Comparison of ENCODE assay signal across 23 cellular contexts in genomic region chr3:29415824-29416223, GRCh38.
A peak's percentile ranks its signal among the peaks of the same experiment; 100 is the strongest.
DNase-seq lines count a peak whose midpoint lies in the region; ATAC-seq, FAIRE-seq and TF ChIP-seq lines count a peak whose summit lies in the region.
"Had no signal": no experiment of that assay in that cellular context is flagged by ENCODE, and none has a peak within 500 bp of the region (broad histone marks: within the 10 kb centered on the region; RNA-seq: fewer than 3 reads in every experiment).

No MANE protein-coding gene starts in this region.

- H2AFZ ChIP-seq in GM12878 (ENCODE audit: control insufficient read depth, low read depth, low read length) (no peak overlapping the region), fibroblast of lung (ENCODE audit: low read length) (no peak overlapping the region)

- DNase-seq in AG08396 (ENCODE audit: low spot score) (peak; percentile 7), HT1080 (ENCODE audit: low read depth) (peak; percentile 20), GM12878 (ENCODE audit: low read depth, low spot score) (no peak), fibroblast of lung (ENCODE audit: low read depth in 2 of 2) (peak; percentile 31 to 44), NCI-H1092 (lab: John Stamatoyannopoulos, UW) (no peak)
- no peak for DNase-seq in stimulated activated naive CD4-positive, alpha-beta T cell (lab: John Stamatoyannopoulos, UW)
- DNase-seq: 8988T; BE2C; CD4-positive, alpha-beta T cell; DMS153; MG63; NCI-H1092 treated with DMSO at 0.1 percent for 48 hours; NCI-H146; NCI-H2081; NCI-H446 treated with DMSO at 0.1 percent for 48 hours; NCI-H748 treated with DMSO at 0.1 percent for 48 hours; NK-92 treated with Interleukin-12 subunit alpha and Interleukin-12 subunit beta, amount 100 ng/mL, for 24 hours; OCI-M1; SHP77 treated with DMSO at 0.1 percent for 48 hours had no signal

- TF ChIP-seq RAD21 in GM12878 (IDR thresholded peaks at IDR 0.05; ENCODE audit: insufficient read depth, low read depth, low read length): no peak

- no TSS peak for BruUV-seq in GM12878 (replicated peaks; lab: Mats Ljungman, UMichigan)

- H3K27ac ChIP-seq in GM12878 (ENCODE audit: control insufficient read depth, insufficient read depth) (no peak overlapping the region), fibroblast of lung (ENCODE audit: insufficient read depth, low read length) (no peak overlapping the region)

- in situ Hi-C loops in GM12878 (cut with MboI): no loop called here

- H3K36me3 ChIP-seq in GM12878 (ENCODE audit: control insufficient read depth in 2 of 2, insufficient read depth in 2 of 2, low read length in 1 of 2) (no peaks in the 10 kb centered on the region), fibroblast of lung (ENCODE audit: control insufficient read depth, insufficient read depth, low read length) (no peaks in the 10 kb centered on the region)
- H3K36me3 ChIP-seq: BE2C, MG63 had no signal

- intact Hi-C loops in GM12878 (cut with micrococcal nuclease; ENCODE audit: unreplicated experiment): no loop called here

- H3K79me2 ChIP-seq in GM12878 (ENCODE audit: control insufficient read depth, insufficient read depth, low read length): no peaks in the 10 kb centered on the region
- no peaks in the 10 kb centered on the region for H3K79me2 ChIP-seq in fibroblast of lung (ENCODE audit: control insufficient read depth, insufficient read depth, low read length)

- CTCF ChIA-PET in GM12878 (lab: Yijun Ruan, JAX): interaction anchor here (1.1 kb wide), 1 partner anchor 9 kb away, joined by 3 read pairs; no protein-coding TSS in a partner anchor

- peak; percentile 56 for FAIRE-seq in GM12878 (lab: Jason Lieb, UNC)
- FAIRE-seq: GM12891 had no signal

- ATAC-seq in GM12878 (no peak), HG02840 (IDR thresholded peaks at IDR 0.05; ENCODE audit: low FRiP score, unreplicated experiment) (no peak), GM21576 (IDR thresholded peaks at IDR 0.05; ENCODE audit: unreplicated experiment) (no peak)

- H4K20me1 ChIP-seq in GM12878 (ENCODE audit: control insufficient read depth, insufficient read depth) (no peaks in the 10 kb centered on the region), fibroblast of lung (ENCODE audit: control insufficient read depth, extremely low read depth, insufficient read depth, low read length) (no peaks in the 10 kb centered on the region)

- 39% methylated on average over 2 of the region's 2 CpGs for WGBS in GM12878 (ENCODE audit: insufficient coverage, insufficient replicate concordance, low lambda C conversion rate, missing lambda C conversion rate)

- H3K4me2 ChIP-seq in GM12878 (ENCODE audit: control insufficient read depth, insufficient read depth) (no peak overlapping the region), fibroblast of lung (ENCODE audit: extremely low read depth, insufficient read depth, low read length) (no peak overlapping the region)
- H3K4me2 ChIP-seq: SK-N-SH had no signal

- H3K4me1 ChIP-seq in GM12878 (ENCODE audit: control insufficient read depth, insufficient read depth, low read length) (no peaks in the 10 kb centered on the region), fibroblast of lung (ENCODE audit: control insufficient read depth, extremely low read depth, insufficient read depth, low read length) (peaks cover 9% of the 10 kb centered on the region)

- H3K27me3 ChIP-seq in GM12878 (replicated peaks in 1 of 2; ENCODE audit: control insufficient read depth in 2 of 2, insufficient read depth in 2 of 2, low read length in 1 of 2) (no peaks in the 10 kb centered on the region), fibroblast of lung (ENCODE audit: control insufficient read depth, insufficient read depth, low read length) (no peaks in the 10 kb centered on the region)
- H3K27me3 ChIP-seq: BE2C, MG63 had no signal

- H3K9me3 ChIP-seq in GM12878 (replicated peaks; ENCODE audit: control insufficient read depth, insufficient read depth, low read length): no peaks in the 10 kb centered on the region
- no peaks in the 10 kb centered on the region for H3K9me3 ChIP-seq in fibroblast of lung (ENCODE audit: control insufficient read depth, insufficient read depth, low read depth, low read length)
- H3K9me3 ChIP-seq: BE2C, MG63, SK-N-SH had no signal

- SMC1A ChIA-PET in GM12878 (lab: Charles Lee; ENCODE audit: uncharacterized antibody, unreplicated experiment): interaction anchor here (1.2 to 1.4 kb wide), 4 partner anchors 14 to 46 kb away, joined by 4 to 8 read pairs (median 4); no protein-coding TSS in a partner anchor

- no peak overlapping the region for H3K9ac ChIP-seq in GM12878 (ENCODE audit: control insufficient read depth, insufficient read depth, low read length)
- no peak overlapping the region for H3K9ac ChIP-seq in fibroblast of lung (ENCODE audit: insufficient read depth, low read length)
- H3K9ac ChIP-seq: SK-N-SH had no signal

- H3K4me3 ChIP-seq in GM12878 (no peak overlapping the region), fibroblast of lung (replicated peaks in 1 of 4; ENCODE audit: control extremely low read depth in 1 of 4, insufficient read depth in 1 of 4, low read depth in 3 of 4, low read length in 4 of 4) (no peak overlapping the region)
- H3K4me3 ChIP-seq: MG63 had no signal

- RAD21 ChIA-PET in GM12878 (lab: Charles Lee; ENCODE audit: unreplicated experiment): interaction anchor here (0.8 to 1.9 kb wide), 2 partner anchors 11 to 19 kb away, joined by 3 to 9 read pairs; no protein-coding TSS in a partner anchor

- TF ChIP-seq POLR2A in GM12878 (IDR thresholded peaks at IDR 0.05; ENCODE audit: low read depth, low read length): no peak

- POLR2A ChIA-PET in GM12878 (lab: Charles Lee): no interaction called here

- no peak for TF ChIP-seq CTCF in GM12878 (IDR thresholded peaks at IDR 0.05 in 2 of 3, conservative IDR thresholded peaks at IDR 0.05 in 1 of 3; ENCODE audit: control insufficient read depth in 2 of 3, extremely low read depth in 1 of 3, insufficient read depth in 1 of 3, low read depth in 3 of 3, low read length in 3 of 3)
- TF ChIP-seq CTCF in fibroblast of lung (conservative IDR thresholded peaks at IDR 0.05 in 1 of 2, IDR thresholded peaks at IDR 0.05 in 1 of 2; ENCODE audit: low read depth in 1 of 2, low read length in 2 of 2): no peak

- no peak for TF ChIP-seq EP300 in GM12878 (IDR thresholded peaks at IDR 0.05; ENCODE audit: borderline replicate concordance in 1 of 2, control insufficient read depth in 1 of 2, low read depth in 2 of 2, low read length in 2 of 2)

TF ChIP-seq in GM12878, 131 proteins besides CTCF, POLR2A, EP300 and RAD21 (continues in another document):
- TF ChIP-seq ATF2 (IDR thresholded peaks at IDR 0.05; ENCODE audit: low read length) (no peak), SIN3A (IDR thresholded peaks at IDR 0.05; ENCODE audit: low read depth, low read length) (no peak), JUND (IDR thresholded peaks at IDR 0.05; ENCODE audit: low read depth, low read length) (no peak), MYC (IDR thresholded peaks at IDR 0.05; ENCODE audit: insufficient read depth, insufficient read length, insufficient replicate concordance, low read length, severe bottlenecking) (no peak), PRDM15 (CRISPR knock-in tag; IDR thresholded peaks at IDR 0.05) (no peak), NFYA (IDR thresholded peaks at IDR 0.05; ENCODE audit: borderline replicate concordance, low read depth, low read length) (no peak), EZH2 (IDR thresholded peaks at IDR 0.05; ENCODE audit: borderline replicate concordance, control insufficient read depth, low read depth, low read length) (no peak), ESRRA (IDR thresholded peaks at IDR 0.05; ENCODE audit: low read length) (no peak), IRF4 (IDR thresholded peaks at IDR 0.05; ENCODE audit: low read depth, low read length) (no peak), TCF12 (IDR thresholded peaks at IDR 0.05; ENCODE audit: low read depth, low read length) (no peak)

Comparison
In these comparisons a context has a peak if more than half of its experiments do, and no peak if none do; other contexts are left out.
1. DNase-seq: peak in AG08396 (single experiment), HT1080 (single experiment) and fibroblast of lung (2 of 2); none in GM12878 (single experiment), NCI-H1092 (single experiment) and stimulated activated naive CD4-positive, alpha-beta T cell (0 of 6).